ENCODE assay signal across 8 cellular contexts in the genomic region with DNA sequence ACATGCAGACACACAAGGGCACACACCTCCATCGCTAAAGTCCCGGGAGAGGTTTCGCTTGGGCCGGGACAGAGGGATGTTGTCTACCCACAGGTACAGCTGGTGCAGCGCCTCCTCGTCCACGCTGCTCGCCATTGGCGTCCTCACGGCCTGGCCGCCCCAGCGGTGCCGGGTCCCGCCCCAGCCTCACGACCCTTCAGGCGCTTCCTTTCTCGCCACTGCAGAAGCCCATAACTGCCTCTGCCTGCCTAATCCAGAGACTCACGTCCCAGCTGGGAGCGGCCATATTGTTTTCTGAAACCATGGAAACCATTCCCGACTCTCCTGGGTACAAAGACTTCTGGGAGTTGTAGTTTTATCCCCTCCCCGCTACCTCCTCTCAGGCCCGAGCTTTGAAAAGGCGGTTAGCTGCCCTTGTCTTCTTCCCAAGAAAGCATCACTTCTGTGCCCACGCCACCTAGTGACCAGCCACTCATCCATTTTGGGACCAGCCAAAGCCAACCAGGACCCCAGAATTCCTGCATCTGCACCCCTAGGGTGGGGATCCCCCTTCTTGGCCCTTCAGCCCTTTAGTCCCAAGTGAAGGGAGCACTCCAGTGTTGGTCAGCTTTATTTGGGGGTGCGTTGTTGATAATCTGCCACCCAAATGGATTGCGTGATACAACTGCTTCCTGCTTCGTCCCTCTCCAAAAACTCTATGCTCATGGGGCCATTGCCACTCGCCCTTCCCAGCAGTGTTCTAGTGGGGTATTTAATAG. TPM values are rescaled to one million over a fixed set of nuclear protein-coding genes. Genes with fewer than 3 reads are reported as not detected.
DNase-seq lines count a peak whose midpoint lies in the region; ATAC-seq, FAIRE-seq and TF ChIP-seq lines count a peak whose summit lies in the region.

A gene with protein sequence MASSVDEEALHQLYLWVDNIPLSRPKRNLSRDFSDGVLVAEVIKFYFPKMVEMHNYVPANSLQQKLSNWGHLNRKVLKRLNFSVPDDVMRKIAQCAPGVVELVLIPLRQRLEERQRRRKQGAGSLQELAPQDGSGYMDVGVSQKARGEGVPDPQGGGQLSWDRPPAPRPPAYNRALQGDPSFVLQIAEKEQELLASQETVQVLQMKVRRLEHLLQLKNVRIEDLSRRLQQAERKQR (minus strand): TSS at position 296 of the 758 bp plus-strand sequence. CDS start 161 bp downstream, at position 135.

- peak; percentile 97 for DNase-seq in G401 (ENCODE audit: low spot score)
- DNase-seq in H54 (ENCODE audit: insufficient read length, low spot score): peak; percentile 100
- DNase-seq in NB4 (ENCODE audit: low read depth): peak; percentile 94
- peak; percentile 98 for DNase-seq in SIG-M5 treated with dmso at 0.1 percent for 504 hours (lab: John Stamatoyannopoulos, UW; ENCODE audit: unreplicated experiment)
- DNase-seq in T47D (ENCODE audit: low read depth in 1 of 2, low spot score in 1 of 2): peak; percentile 97 to 98
- peak; percentile 68 for DNase-seq in retinal pigment epithelial cell (ENCODE audit: low read depth)

- peak within 1 kb of the TSS; percentile 57 for H3K4me3 ChIP-seq in NB4 (ENCODE audit: low read depth, low read length)
- peak within 1 kb of the TSS; percentile 44 for H3K4me3 ChIP-seq in iPS-11a (ENCODE audit: low read depth, low read length)
- peak within 1 kb of the TSS; percentile 52 for H3K4me3 ChIP-seq in retinal pigment epithelial cell (ENCODE audit: low read length)

- no peak for TF ChIP-seq POLR2A in H54 (IDR thresholded peaks at IDR 0.05; ENCODE audit: low read depth, low read length)
- no peak for TF ChIP-seq POLR2A in NB4 (IDR thresholded peaks at IDR 0.05; ENCODE audit: extremely low read depth, insufficient read length)

- in situ Hi-C loops in G401 (cut with HindIII; ENCODE audit: low sequenced_read_pairs): no loop called here
- in situ Hi-C loops in T47D (cut with HindIII; ENCODE audit: low pct_unique_long_range_greater_than_20kb, low sequenced_read_pairs): no loop called here

- no peak for ATAC-seq in GM18861 (IDR thresholded peaks at IDR 0.05; ENCODE audit: unreplicated experiment)

- FAIRE-seq in H54 (lab: Jason Lieb, UNC): peak; percentile 6

- peak; percentile 77 for TF ChIP-seq CTCF in NB4 (IDR thresholded peaks at IDR 0.05; ENCODE audit: low read depth, low read length)
- TF ChIP-seq CTCF in retinal pigment epithelial cell (conservative IDR thresholded peaks at IDR 0.05; ENCODE audit: low read depth, low read length): peak; percentile 52

RNA-seq across cellular contexts. Expression of the gene that starts here (rescaled TPM):
- 2.4 and 3.0 TPM in 2 replicates for total RNA-seq in G401 (2014; rRNA removed; shearing (Covaris generic))
